9 cellular contexts compared by ENCODE assay signal in genomic region chr3:184316792-184317191, GRCh38. TPM values are rescaled to one million over a fixed set of nuclear protein-coding genes. Genes with fewer than 3 reads are reported as not detected.
DNase-seq lines count a peak whose midpoint lies in the region; ATAC-seq and TF ChIP-seq lines count a peak whose summit lies in the region.
"Had no signal": no experiment of that assay in that cellular context is flagged by ENCODE, and none has a peak within 500 bp of the region (broad histone marks: within the 10 kb centered on the region; RNA-seq: fewer than 3 reads in every experiment).

No MANE protein-coding gene starts in this region.

- H4K20me1 ChIP-seq in H9 (ENCODE audit: control insufficient read depth, insufficient read depth, insufficient read length) = no peaks in the 10 kb centered on the region

- H3K56ac ChIP-seq in H9 (ENCODE audit: insufficient read length, low read depth, low read length) = no peak overlapping the region

- no peak overlapping the region for H2AK5ac ChIP-seq in H9 (ENCODE audit: insufficient read length, low read length)

- no peak overlapping the region for H4K91ac ChIP-seq in H9 (ENCODE audit: insufficient read length, low read depth, low read length)

- H3K4me3 Mint-ChIP-seq in H9 = peak overlapping the region; percentile 87 to 93

- ATAC-seq in HG03565 (IDR thresholded peaks at IDR 0.05; ENCODE audit: unreplicated experiment) = no peak

- H3K9me3 ChIP-seq in H9 (ENCODE audit: control insufficient read depth, low read depth, low read length) = no peaks in the 10 kb centered on the region
- no peaks in the 10 kb centered on the region for H3K9me3 ChIP-seq in skeletal muscle tissue (ENCODE audit: control insufficient read depth in 3 of 3, low read length in 3 of 3)

- no peak overlapping the region for H4K5ac ChIP-seq in H9 (ENCODE audit: insufficient read length, low read depth, low read length)

- TF ChIP-seq CTCF in H9 (conservative IDR thresholded peaks at IDR 0.05) = no peak
- no peak for TF ChIP-seq CTCF in VCaP (conservative IDR thresholded peaks at IDR 0.05)
- TF ChIP-seq CTCF in fibroblast of mammary gland (conservative IDR thresholded peaks at IDR 0.05; ENCODE audit: control insufficient read depth, insufficient read depth, low read depth, low read length) = no peak

- peaks cover 6% of the 10 kb centered on the region for H3K79me1 ChIP-seq in H9 (ENCODE audit: insufficient read depth, low read depth, low read length, poor library complexity, severe bottlenecking)

- peaks cover 42% of the 10 kb centered on the region for H3K79me2 ChIP-seq in H9 (ENCODE audit: insufficient read depth, low read length)

- WGBS in H9 (ENCODE audit: extremely low coverage, insufficient read length, low lambda C conversion rate) = no CpG with 5 or more reads among the region's 7 CpGs

- H3K36me3 ChIP-seq in skeletal muscle tissue (ENCODE audit: control insufficient read depth in 3 of 3, insufficient read depth in 3 of 3, low read length in 3 of 3) = peaks cover 13 to 33% (median 28%) of the 10 kb centered on the region in 3 donors

- no peak overlapping the region for H4K8ac ChIP-seq in H9 (replicated peaks; ENCODE audit: insufficient read length, low read depth, low read length)

- H3K4me1 ChIP-seq in H9 (ENCODE audit: insufficient read depth, low read length) = peaks cover 8% of the 10 kb centered on the region; the same call in 1 of the 2 replicates
- H3K4me1 ChIP-seq in skeletal muscle tissue (ENCODE audit: control insufficient read depth in 3 of 3, insufficient read depth in 3 of 3, low read length in 3 of 3) = peaks cover 56 to 61% (median 58%) of the 10 kb centered on the region in 3 donors

- peak overlapping the region in 2 of 3 experiments; percentile 21 to 68; a peak in 3 of 7 replicates for H3K27ac Mint-ChIP-seq in H9

- peaks cover 26 to 27% of the 10 kb centered on the region in 2 experiments for H3K4me1 Mint-ChIP-seq in H9

- no peaks in the 10 kb centered on the region for H3K9me3 Mint-ChIP-seq in H9

- no peaks in the 10 kb centered on the region for H3K27me3 Mint-ChIP-seq in H9 (ENCODE audit: low read depth)

- DNase-seq in H9 (no peak), fibroblast of mammary gland (ENCODE audit: low read depth) (peak; percentile 42), COR-L47 (lab: John Stamatoyannopoulos, UW) (no peak), NCI-H82 (lab: John Stamatoyannopoulos, UW) (no peak), putamen (ENCODE audit: low spot score) (no peak)
- DNase-seq: NCI-H526 treated with DMSO at 0.1 percent for 48 hours had no signal

- H2BK120ac ChIP-seq in H9 (ENCODE audit: low read depth, low read length, poor library complexity, severe bottlenecking) = no peak overlapping the region

- no peak overlapping the region for H2BK5ac ChIP-seq in H9 (ENCODE audit: insufficient read length, low read length)

- peaks cover 10% of the 10 kb centered on the region for H3K23me2 ChIP-seq in H9 (ENCODE audit: insufficient read length, low read depth, low read length, poor library complexity, severe bottlenecking)

- H2AFZ ChIP-seq in H9 (ENCODE audit: low read length) = no peak overlapping the region

- H3K23ac ChIP-seq in H9 (ENCODE audit: insufficient read length, low read depth, low read length) = no peak overlapping the region

- no peak overlapping the region for H3K4ac ChIP-seq in H9 (ENCODE audit: low read depth, low read length)

- peaks cover 36 to 59% (median 46%) of the 10 kb centered on the region in 3 experiments; a peak in 6 of 7 replicates for H3K36me3 Mint-ChIP-seq in H9 (ENCODE audit: insufficient read depth in 1 of 3, low read depth in 3 of 3)

- H3K4me3 ChIP-seq in fibroblast of mammary gland (ENCODE audit: control insufficient read depth, low read depth, low read length) = peak overlapping the region; percentile 91
- peak overlapping the region; percentile 72 to 93 (median 88) for H3K4me3 ChIP-seq in skeletal muscle tissue (ENCODE audit: low read length in 3 of 3)

- no peak overlapping the region for H2BK20ac ChIP-seq in H9 (ENCODE audit: low read depth, low read length, poor library complexity, severe bottlenecking)

- H3K9ac ChIP-seq in H9 (ENCODE audit: extremely low read depth, insufficient read length, low read length) (no peak overlapping the region), skeletal muscle tissue (ENCODE audit: low read depth in 1 of 3, low read length in 3 of 3) (peak overlapping the region in 2 of 3 donors; percentile 77 to 96)

- no peak overlapping the region for H3K27ac ChIP-seq in H9 (ENCODE audit: insufficient read length, low read depth, low read length)
- H3K27ac ChIP-seq in VCaP = peak overlapping the region; percentile 93
- peak overlapping the region; percentile 97 for H3K27ac ChIP-seq in skeletal muscle tissue (ENCODE audit: low read depth, low read length)

- H3K14ac ChIP-seq in H9 (ENCODE audit: insufficient read depth, low read length) = no peak overlapping the region

- H3K4me2 ChIP-seq in H9 (ENCODE audit: insufficient read depth, insufficient read length, low read length) = peak overlapping the region; percentile 97

- H3K27me3 ChIP-seq in H9 (ENCODE audit: insufficient read depth, low read length) (no peaks in the 10 kb centered on the region), skeletal muscle tissue (ENCODE audit: control insufficient read depth in 3 of 3, insufficient read depth in 3 of 3, low read length in 3 of 3) (no peaks in the 10 kb centered on the region)

- no peak overlapping the region for H2BK15ac ChIP-seq in H9 (ENCODE audit: low read depth, low read length)

- no peak overlapping the region for H3T11ph ChIP-seq in H9 (ENCODE audit: low read length)

- H2BK12ac ChIP-seq in H9 (ENCODE audit: insufficient read length, low read depth, low read length) = no peak overlapping the region

- H3K18ac ChIP-seq in H9 (ENCODE audit: insufficient read length, low read depth, low read length) = no peak overlapping the region

RNA-seq across cellular contexts. Expression of gene EIF4G1, which starts 2.4 kb away (rescaled TPM):
- total RNA-seq in H9 (2021) (532 and 544 TPM in 2 replicates), skeletal muscle tissue (162 TPM)

RNA-seq across cellular contexts. Expression of gene PSMD2, which starts 17.8 kb away (rescaled TPM):
- total RNA-seq in H9 (2021) = 337 and 344 TPM in 2 replicates
- 259 TPM for total RNA-seq in skeletal muscle tissue

RNA-seq across cellular contexts. Expression of gene FAM131A, which starts 20.6 kb away (rescaled TPM):
- total RNA-seq in H9 (2021) (14.4 and 15.5 TPM in 2 replicates), skeletal muscle tissue (9.4 TPM)

RNA-seq across cellular contexts. Expression of gene ECE2, which starts 41.0 kb away (rescaled TPM):
- total RNA-seq in H9 (2021) = not detected in 2 replicates
- not detected for total RNA-seq in skeletal muscle tissue

RNA-seq across cellular contexts. Expression of gene CLCN2, which starts 44.6 kb away (rescaled TPM):
- total RNA-seq in H9 (2021) (17.2 and 19.5 TPM in 2 replicates), skeletal muscle tissue (2.6 TPM)
